34 cellular contexts compared by ENCODE assay signal in genomic region chr3:129540776-129541516, GRCh38.
"Had no signal": no experiment of that assay in that cellular context is flagged by ENCODE, and none has a peak within 500 bp of the region (broad histone marks: within the 10 kb centered on the region; RNA-seq: fewer than 3 reads in every experiment).

No MANE protein-coding gene starts in this region.

- H3K4me1 Mint-ChIP-seq: activated B cell treated with CpG ODN at 0.5 μM for 24 hours; activated naive CD8-positive, alpha-beta T cell treated with anti-CD3 and anti-CD28 coated beads, Interleukin-2, amount 10 ng/mL, durations not matched to agents 7 days and 5 days; central memory CD8-positive, alpha-beta T cell had no signal

- H3K9me3 ChIP-seq: esophagus muscularis mucosa, gastrocnemius medialis, heart left ventricle had no signal

- H3K4me1 ChIP-seq: esophagus muscularis mucosa, foreskin keratinocyte, gastrocnemius medialis, heart left ventricle had no signal

- DNase-seq: activated B cell treated with CpG ODN at 0.5 μM for 24 hours; activated CD4-positive, alpha-beta T cell treated with anti-CD3 and anti-CD28 coated beads for 48 hours; activated CD4-positive, alpha-beta T cell treated with anti-CD3 and anti-CD28 coated beads, Interleukin-2, amount 50 U/mL, for 1 hour; activated CD4-positive, alpha-beta T cell treated with anti-CD3 and anti-CD28 coated beads, Interleukin-2, amount 50 U/mL, for 48 hours; activated CD8-positive, alpha-beta memory T cell treated with anti-CD3 and anti-CD28 coated beads for 24 hours; activated CD8-positive, alpha-beta T cell treated with anti-CD3 and anti-CD28 coated beads for 36 hours; activated effector memory CD4-positive, alpha-beta T cell treated with anti-CD3 and anti-CD28 coated beads, Interleukin-2, amount 50 U/mL, for 16 hours; activated naive CD4-positive, alpha-beta T cell treated with anti-CD3 and anti-CD28 coated beads for 36 hours; activated naive CD8-positive, alpha-beta T cell treated with anti-CD3 and anti-CD28 coated beads, Interleukin-2, amount 10 ng/mL, durations not matched to agents 7 days and 5 days; activated T-cell treated with anti-CD3 and anti-CD28 coated beads, Interleukin-2, amount 50 U/mL, for 48 hours; amniotic stem cell; anterior cingulate cortex; brain microvascular endothelial cell; dorsolateral prefrontal cortex; effector memory CD4-positive, alpha-beta T cell; endodermal cell; erythroblast; gastrocnemius medialis; glutamatergic neuron; heart left ventricle; T-helper 1 cell; T-helper 17 cell; T1000; WERI-Rb-1 had no signal

- H3K4me3 ChIP-seq: coronary artery, dorsolateral prefrontal cortex, esophagus muscularis mucosa, gastrocnemius medialis, heart left ventricle had no signal

- H3K27ac Mint-ChIP-seq: activated B cell treated with CpG ODN at 0.5 μM for 24 hours; activated CD8-positive, alpha-beta T cell treated with anti-CD3 and anti-CD28 coated beads for 36 hours; activated naive CD4-positive, alpha-beta T cell treated with anti-CD3 and anti-CD28 coated beads for 36 hours; activated naive CD4-positive, alpha-beta T cell treated with anti-CD3 and anti-CD28 coated beads, Interleukin-2, amount 50 U/mL, for 72 hours; activated naive CD8-positive, alpha-beta T cell treated with anti-CD3 and anti-CD28 coated beads, Interleukin-2, amount 10 ng/mL, durations not matched to agents 7 days and 5 days; activated T-helper 1 cell treated with anti-CD3 and anti-CD28 coated beads, Interleukin-12 subunit alpha, Interleukin-12 subunit beta, Interleukin-2, Interleukin-4 antibody, amounts not matched to agents 30 ng/mL and 10 ng/mL and 1 ng/mL, durations not matched to agents 14 hours and 24 hours and 36 hours; activated T-helper 2 cell treated with anti-CD3 and anti-CD28 coated beads, Interferon-gamma antibody, Interleukin-2, Interleukin-4, amounts not matched to agents 10 μg/mL and 5 μg/mL and 100 μg/mL, durations not matched to agents 14 hours and 24 hours and 36 hours; dendritic cell treated with granulocyte-macrophage colony-stimulating factor and Interleukin-4, amounts not matched to agents 40 ng/mL and 50 ng/mL, for 4 days; endodermal cell; T-helper 17 cell; T-helper 2 cell treated with Interferon-gamma antibody and Interleukin-4, amounts not matched to agents 5 μg/mL and 100 μg/mL, for 36 hours had no signal

- H3K27ac ChIP-seq: brain microvascular endothelial cell, coronary artery, esophagus muscularis mucosa, foreskin keratinocyte, gastrocnemius medialis, heart left ventricle, WERI-Rb-1 had no signal

- H3K27me3 Mint-ChIP-seq: activated B cell treated with CpG ODN at 0.5 μM for 24 hours; activated CD8-positive, alpha-beta T cell treated with anti-CD3 and anti-CD28 coated beads for 36 hours; central memory CD8-positive, alpha-beta T cell; T-helper 17 cell had no signal

- H3K9me3 Mint-ChIP-seq: activated B cell treated with CpG ODN at 0.5 μM for 24 hours; activated CD8-positive, alpha-beta T cell treated with anti-CD3 and anti-CD28 coated beads for 36 hours; activated naive CD4-positive, alpha-beta T cell treated with anti-CD3 and anti-CD28 coated beads for 36 hours; activated naive CD4-positive, alpha-beta T cell treated with anti-CD3 and anti-CD28 coated beads, Interleukin-2, amount 50 U/mL, for 72 hours; activated naive CD8-positive, alpha-beta T cell treated with anti-CD3 and anti-CD28 coated beads, Interleukin-2, amount 10 ng/mL, durations not matched to agents 7 days and 5 days; activated T-helper 1 cell treated with anti-CD3 and anti-CD28 coated beads, Interleukin-12 subunit alpha, Interleukin-12 subunit beta, Interleukin-2, Interleukin-4 antibody, amounts not matched to agents 30 ng/mL and 10 ng/mL and 1 ng/mL, durations not matched to agents 14 hours and 24 hours and 36 hours; activated T-helper 2 cell treated with anti-CD3 and anti-CD28 coated beads, Interferon-gamma antibody, Interleukin-2, Interleukin-4, amounts not matched to agents 10 μg/mL and 5 μg/mL and 100 μg/mL, durations not matched to agents 14 hours and 24 hours and 36 hours; central memory CD8-positive, alpha-beta T cell; dendritic cell treated with granulocyte-macrophage colony-stimulating factor and Interleukin-4, amounts not matched to agents 40 ng/mL and 50 ng/mL, for 4 days; endodermal cell; T-helper 2 cell treated with Interferon-gamma antibody and Interleukin-4, amounts not matched to agents 5 μg/mL and 100 μg/mL, for 36 hours had no signal

- ATAC-seq: activated CD4-positive, CD25-positive, alpha-beta regulatory T cell treated with anti-CD3 and anti-CD28 coated beads, Interleukin-2, amount 50 U/mL, for 24 hours; activated CD8-positive, alpha-beta T cell treated with anti-CD3 and anti-CD28 coated beads for 36 hours; activated naive CD4-positive, alpha-beta T cell treated with anti-CD3 and anti-CD28 coated beads, Interleukin-2, amount 50 U/mL, for 72 hours; foreskin keratinocyte; gastrocnemius medialis; heart left ventricle; T-helper 17 cell had no signal

- H3K36me3 Mint-ChIP-seq: activated naive CD4-positive, alpha-beta T cell treated with anti-CD3 and anti-CD28 coated beads, Interleukin-2, amount 50 U/mL, for 72 hours; activated naive CD8-positive, alpha-beta T cell treated with anti-CD3 and anti-CD28 coated beads, Interleukin-2, amount 10 ng/mL, durations not matched to agents 7 days and 5 days had no signal

- H3K4me3 Mint-ChIP-seq: activated B cell treated with CpG ODN at 0.5 μM for 24 hours; activated CD8-positive, alpha-beta T cell treated with anti-CD3 and anti-CD28 coated beads for 36 hours; activated naive CD4-positive, alpha-beta T cell treated with anti-CD3 and anti-CD28 coated beads for 36 hours; activated naive CD8-positive, alpha-beta T cell treated with anti-CD3 and anti-CD28 coated beads, Interleukin-2, amount 10 ng/mL, durations not matched to agents 7 days and 5 days; activated T-helper 1 cell treated with anti-CD3 and anti-CD28 coated beads, Interleukin-12 subunit alpha, Interleukin-12 subunit beta, Interleukin-2, Interleukin-4 antibody, amounts not matched to agents 30 ng/mL and 10 ng/mL and 1 ng/mL, durations not matched to agents 14 hours and 24 hours and 36 hours; central memory CD8-positive, alpha-beta T cell; dendritic cell treated with granulocyte-macrophage colony-stimulating factor and Interleukin-4, amounts not matched to agents 40 ng/mL and 50 ng/mL, for 4 days; endodermal cell; T-helper 17 cell; T-helper 2 cell treated with Interferon-gamma antibody and Interleukin-4, amounts not matched to agents 5 μg/mL and 100 μg/mL, for 36 hours had no signal

- H3K36me3 ChIP-seq: brain microvascular endothelial cell, esophagus muscularis mucosa, gastrocnemius medialis, heart left ventricle, WERI-Rb-1 had no signal
